Comparison of ENCODE assay signal across 20 cellular contexts in genomic region chr17:56777859-56778258, GRCh38. TPM values are rescaled to one million over a fixed set of nuclear protein-coding genes. Genes with fewer than 3 reads are reported as not detected.
DNase-seq lines count a peak whose midpoint lies in the region; ATAC-seq and TF ChIP-seq lines count a peak whose summit lies in the region.
"Had no signal": no experiment of that assay in that cellular context is flagged by ENCODE, and none has a peak within 500 bp of the region (broad histone marks: within the 10 kb centered on the region; RNA-seq: fewer than 3 reads in every experiment).

No MANE protein-coding gene starts in this region.

- no peak overlapping the region for H3K27ac Mint-ChIP-seq in endothelial cell (ENCODE audit: unreplicated experiment)
- H3K27ac Mint-ChIP-seq: activated CD4-positive, alpha-beta T cell treated with anti-CD3 and anti-CD28 coated beads for 36 hours; immature natural killer cell had no signal

- no peak overlapping the region for H3K4me3 Mint-ChIP-seq in endothelial cell (ENCODE audit: unreplicated experiment)
- H3K4me3 Mint-ChIP-seq: activated CD4-positive, alpha-beta T cell treated with anti-CD3 and anti-CD28 coated beads for 36 hours; activated naive CD4-positive, alpha-beta T cell treated with anti-CD3 and anti-CD28 coated beads, Interleukin-2, amount 50 U/mL, for 24 hours had no signal

- DNase-seq in AG08396 (ENCODE audit: low spot score) (peak; percentile 65), GDM1 (lab: John Stamatoyannopoulos, UW) (peak; percentile 45), UCSD-AML1 (lab: John Stamatoyannopoulos, UW; ENCODE audit: unreplicated experiment) (peak; percentile 58), left kidney (ENCODE audit: low read depth, low spot score) (peak; percentile 69), NCI-H1048 (lab: John Stamatoyannopoulos, UW) (no peak), endothelial cell (ENCODE audit: low spot score) (no peak), GM13977 (ENCODE audit: low spot score) (no peak)
- DNase-seq: activated CD4-positive, alpha-beta T cell treated with anti-CD3 and anti-CD28 coated beads for 36 hours; effector CD8-positive, alpha-beta T cell; head of caudate nucleus; immature natural killer cell; NCI-H187 treated with DMSO at 0.1 percent for 48 hours; nucleus accumbens; retina; Right ventricle myocardium superior; stimulated activated CD4-positive, alpha-beta T cell treated with anti-CD3 and anti-CD28 coated beads, Interleukin-12 subunit alpha, Interleukin-12 subunit beta, amount 100 ng/mL, for 4 hours; stimulated activated CD8-positive, alpha-beta memory T cell treated with anti-CD3 and anti-CD28 coated beads, Interleukin-4, amount 100 ng/mL, for 48 hours; substantia nigra had no signal

- no peaks in the 10 kb centered on the region for H3K9me3 Mint-ChIP-seq in endothelial cell (ENCODE audit: unreplicated experiment)
- H3K9me3 Mint-ChIP-seq: activated naive CD4-positive, alpha-beta T cell treated with anti-CD3 and anti-CD28 coated beads, Interleukin-2, amount 50 U/mL, for 24 hours; immature natural killer cell had no signal

- peaks cover 17% of the 10 kb centered on the region for H3K27me3 Mint-ChIP-seq in endothelial cell (ENCODE audit: unreplicated experiment)
- H3K27me3 Mint-ChIP-seq: activated CD4-positive, alpha-beta T cell treated with anti-CD3 and anti-CD28 coated beads for 36 hours; activated naive CD4-positive, alpha-beta T cell treated with anti-CD3 and anti-CD28 coated beads, Interleukin-2, amount 50 U/mL, for 24 hours had no signal

- ATAC-seq in HG03342 (IDR thresholded peaks at IDR 0.05; ENCODE audit: unreplicated experiment): no peak
- ATAC-seq: activated CD4-positive, alpha-beta T cell treated with anti-CD3 and anti-CD28 coated beads for 36 hours had no signal

- TF ChIP-seq CTCF in endothelial cell (IDR thresholded peaks at IDR 0.05; ENCODE audit: unreplicated experiment): no peak
- no peak for TF ChIP-seq CTCF in GM13977 (IDR thresholded peaks at IDR 0.05; ENCODE audit: extremely low read depth, insufficient read depth, missing control alignments)

- in situ Hi-C loops in GM13977 (cut with MboI; ENCODE audit: low pct_unique_long_range_greater_than_20kb, low sequenced_read_pairs, unreplicated experiment): no loop called here

- peaks cover 16% of the 10 kb centered on the region for H3K4me1 Mint-ChIP-seq in endothelial cell (ENCODE audit: unreplicated experiment)

- H3K36me3 Mint-ChIP-seq in endothelial cell (ENCODE audit: low read depth, unreplicated experiment): no peaks in the 10 kb centered on the region
- H3K36me3 Mint-ChIP-seq: activated naive CD4-positive, alpha-beta T cell treated with anti-CD3 and anti-CD28 coated beads, Interleukin-2, amount 50 U/mL, for 24 hours; immature natural killer cell had no signal

RNA-seq across cellular contexts. Expression of gene C17orf67, which starts 55.9 kb away (rescaled TPM):
- total RNA-seq in endothelial cell (ENCODE audit: unreplicated experiment): 1.7 TPM

RNA-seq across cellular contexts. Expression of gene DGKE, which starts 56.1 kb away (rescaled TPM):
- total RNA-seq in endothelial cell (ENCODE audit: unreplicated experiment): 3.3 TPM

Comparison
In these comparisons a context has a peak if more than half of its experiments do, and no peak if none do; other contexts are left out.
1. DNase-seq: peak in AG08396 (single experiment), GDM1 (single experiment), UCSD-AML1 (single experiment) and left kidney (single experiment); none in NCI-H1048 (single experiment), endothelial cell (single experiment) and GM13977 (single experiment).